ENCODE assay signal across 15 cellular contexts in the genomic region with DNA sequence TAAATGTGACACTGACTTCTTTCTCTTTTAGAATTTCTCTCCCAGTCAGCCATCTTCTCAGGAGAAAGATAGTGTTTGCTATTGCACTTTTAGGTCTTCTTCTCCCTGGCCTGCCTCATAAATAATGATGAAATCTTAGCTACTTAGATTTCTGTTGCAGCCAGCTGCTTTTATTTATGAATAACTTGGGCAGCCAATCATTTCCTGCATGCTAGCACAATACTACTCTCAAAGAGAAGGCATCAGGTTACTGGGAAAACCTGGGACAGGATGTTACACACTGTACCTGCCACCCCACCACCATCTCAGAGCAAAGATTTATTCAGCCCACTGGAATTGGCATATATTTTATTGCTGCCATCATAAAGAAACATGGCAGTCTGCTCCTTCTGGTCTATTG.
A peak's percentile ranks its signal among the peaks of the same experiment; 100 is the strongest.
DNase-seq lines count a peak whose midpoint lies in the region; ATAC-seq, FAIRE-seq and TF ChIP-seq lines count a peak whose summit lies in the region.
"Had no signal": no experiment of that assay in that cellular context is flagged by ENCODE, and none has a peak within 500 bp of the region (broad histone marks: within the 10 kb centered on the region; RNA-seq: fewer than 3 reads in every experiment).

No MANE protein-coding gene starts in this region.

- H3K36me3 ChIP-seq in hepatocyte (replicated peaks; ENCODE audit: insufficient read depth, low read depth) (no peaks in the 10 kb centered on the region), lower lobe of right lung (no peaks in the 10 kb centered on the region)
- H3K36me3 ChIP-seq: cardiac muscle cell had no signal

- H3K4me3 ChIP-seq in hepatocyte (no peak overlapping the region), lower lobe of right lung (no peak overlapping the region)
- H3K4me3 ChIP-seq: cardiac muscle cell had no signal

- H3K9me3 ChIP-seq in hepatocyte (ENCODE audit: low read depth): no peaks in the 10 kb centered on the region
- H3K9me3 ChIP-seq in lower lobe of right lung: no peaks in the 10 kb centered on the region

- H3K27me3 ChIP-seq in hepatocyte: no peaks in the 10 kb centered on the region
- H3K27me3 ChIP-seq in lower lobe of right lung (ENCODE audit: low read depth): no peaks in the 10 kb centered on the region
- H3K27me3 ChIP-seq: cardiac muscle cell had no signal

- no peaks in the 10 kb centered on the region for H3K4me1 ChIP-seq in hepatocyte (ENCODE audit: insufficient read depth)
- H3K4me1 ChIP-seq in lower lobe of right lung: no peaks in the 10 kb centered on the region

- TF ChIP-seq CTCF in hepatocyte (IDR thresholded peaks at IDR 0.05; ENCODE audit: poor library complexity) (no peak), lower lobe of right lung (IDR thresholded peaks at IDR 0.05) (no peak)

- H3K4me2 ChIP-seq in hepatocyte: no peak overlapping the region

- no peaks in the 10 kb centered on the region for H3K79me2 ChIP-seq in hepatocyte

- H3K9me2 ChIP-seq in hepatocyte (replicated peaks; ENCODE audit: insufficient read depth): no peaks in the 10 kb centered on the region

- intact Hi-C loops in lower lobe of right lung (cut with DNase I): no loop called here

- H4K20me1 ChIP-seq in hepatocyte (ENCODE audit: insufficient read depth, poor library complexity, severe bottlenecking): no peaks in the 10 kb centered on the region

- H3K27ac ChIP-seq in hepatocyte: no peak overlapping the region
- H3K27ac ChIP-seq in lower lobe of right lung: no peak overlapping the region
- H3K27ac ChIP-seq: cardiac muscle cell had no signal

- DNase-seq in DMS53 treated with DMSO at 0.1 percent for 48 hours (lab: John Stamatoyannopoulos, UW; ENCODE audit: unreplicated experiment): peak; percentile 64
- peak; percentile 10 for DNase-seq in HTR-8/SVneo (ENCODE audit: insufficient read length, low spot score)
- DNase-seq in iPS-NIHi11 (ENCODE audit: low spot score): peak; percentile 29
- no peak for DNase-seq in hepatocyte (ENCODE audit: low spot score)
- no peak for DNase-seq in stimulated activated CD4-positive, alpha-beta T cell treated with anti-CD3 and anti-CD28 coated beads, Interleukin-2, amount 100 ng/mL, for 24 hours
- DNase-seq in lower lobe of right lung: no peak
- DNase-seq: activated T-cell treated with anti-CD3 and anti-CD28 coated beads, Interleukin-2, amount 50 U/mL, for 1 hour; CD4-positive, CD25-positive, alpha-beta regulatory T cell; effector CD8-positive, alpha-beta T cell; HFFc6; NCI-H524 treated with DMSO at 0.1 percent for 48 hours had no signal

- ATAC-seq in SK-N-SH treated with all-trans-retinoic acid at 6 μM for 48 hours (peak; percentile 95), lower lobe of right lung (no peak)
- ATAC-seq: activated naive CD4-positive, alpha-beta T cell treated with anti-CD3 and anti-CD28 coated beads, Interleukin-2, amount 50 U/mL, for 72 hours had no signal

- no peak for FAIRE-seq in HTR-8/SVneo (lab: Jason Lieb, UNC)
- FAIRE-seq: TTC549 had no signal

- H2AFZ ChIP-seq in hepatocyte: no peak overlapping the region

TF ChIP-seq in SK-N-SH treated with all-trans-retinoic acid at 6 μM for 48 hours, 23 proteins besides CTCF, POLR2A, EP300 and RAD21:
- no peak for TF ChIP-seq ZC3H10 (CRISPR knock-in tag; IDR thresholded peaks at IDR 0.05)
- no peak for TF ChIP-seq ZFP3 (CRISPR knock-in tag; IDR thresholded peaks at IDR 0.05)
- TF ChIP-seq ISL1 (CRISPR knock-in tag; IDR thresholded peaks at IDR 0.05): no peak
- no peak for TF ChIP-seq ZNF565 (CRISPR knock-in tag; conservative IDR thresholded peaks at IDR 0.05; ENCODE audit: low read depth)

Comparison
In these comparisons a context has a peak if more than half of its experiments do, and no peak if none do; other contexts are left out.
1. DNase-seq: peak in DMS53 treated with DMSO at 0.1 percent for 48 hours (single experiment), HTR-8/SVneo (single experiment) and iPS-NIHi11 (single experiment); none in hepatocyte (single experiment), stimulated activated CD4-positive, alpha-beta T cell treated with anti-CD3 and anti-CD28 coated beads, Interleukin-2, amount 100 ng/mL, for 24 hours (0 of 2) and lower lobe of right lung (single experiment).